ENCODE assay signal across 9 cellular contexts in the genomic region with DNA sequence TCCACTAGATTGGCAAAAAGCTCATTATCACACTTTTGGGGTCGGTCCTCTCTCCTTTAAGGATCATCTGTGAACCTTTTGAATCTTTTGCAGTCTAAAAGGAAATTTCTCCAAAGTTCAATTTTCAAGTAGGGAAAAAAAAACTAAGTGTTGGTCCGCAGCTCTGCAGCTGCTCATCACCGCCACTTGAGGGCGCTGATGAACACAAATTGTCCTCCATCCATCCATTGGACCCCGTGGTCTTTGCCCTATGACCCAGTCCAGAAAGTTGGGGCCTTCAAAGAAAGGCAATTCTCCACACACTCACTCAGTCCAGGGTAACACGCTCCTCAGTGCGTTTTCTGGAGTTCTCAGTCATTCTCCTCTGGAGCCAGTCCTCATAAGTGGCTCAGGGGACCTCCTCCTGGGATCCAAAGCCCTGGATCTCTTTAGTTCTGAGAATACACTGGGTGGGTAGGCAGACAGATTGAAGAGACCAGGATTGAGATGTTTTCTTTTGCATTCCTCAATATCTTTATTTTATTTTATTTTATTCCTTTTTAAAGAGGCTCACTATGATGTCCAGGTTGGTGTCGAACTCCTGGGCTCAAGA.
DNase-seq lines count a peak whose midpoint lies in the region; ATAC-seq and TF ChIP-seq lines count a peak whose summit lies in the region.
"Had no signal": no experiment of that assay in that cellular context is flagged by ENCODE, and none has a peak within 500 bp of the region (broad histone marks: within the 10 kb centered on the region; RNA-seq: fewer than 3 reads in every experiment).

No MANE protein-coding gene starts in this region.

- H3K36me3 ChIP-seq in DND-41 (ENCODE audit: insufficient read depth, low read length) (no peaks in the 10 kb centered on the region), HCT116 (ENCODE audit: control insufficient read depth in 1 of 2, insufficient read depth in 2 of 2, low read length in 2 of 2) (no peaks in the 10 kb centered on the region), lung (ENCODE audit: control insufficient read depth in 2 of 2, insufficient read depth in 2 of 2, low read length in 2 of 2) (no peaks in the 10 kb centered on the region), Peyer's patch (no peaks in the 10 kb centered on the region)
- H3K36me3 ChIP-seq: thoracic aorta had no signal

- H3K27ac ChIP-seq in DND-41 (ENCODE audit: low read length), result no peak overlapping the region
- no peak overlapping the region for H3K27ac ChIP-seq in HCT116 (ENCODE audit: low read depth, low read length)
- no peak overlapping the region for H3K27ac ChIP-seq in lung (ENCODE audit: low read depth in 1 of 2, low read length in 1 of 2)
- H3K27ac ChIP-seq in Peyer's patch, result no peak overlapping the region
- H3K27ac ChIP-seq: thoracic aorta had no signal

- POLR2A ChIA-PET in HCT116 (lab: Charles Lee) (no interaction called here), T-cell (lab: Charles Lee) (interaction anchor here in 1 of 2 donors (0.7 kb wide), 1 partner anchor 29 kb away, joined by 3 read pairs; no protein-coding TSS in a partner anchor)

- H3K4me3 ChIP-seq in DND-41 (ENCODE audit: low read depth in 1 of 2, low read length in 2 of 2) (no peak overlapping the region), HCT116 (replicated peaks in 1 of 2; ENCODE audit: low read depth in 1 of 2, low read length in 2 of 2) (no peak overlapping the region), astrocyte of the spinal cord (ENCODE audit: low read depth, low read length) (no peak overlapping the region), lung (no peak overlapping the region), Peyer's patch (no peak overlapping the region)
- H3K4me3 ChIP-seq: thoracic aorta had no signal

- CTCF ChIA-PET in HCT116 (lab: Charles Lee), result interaction anchor here (0.8 to 1.3 kb wide), 7 partner anchors 10 to 1206 kb away, joined by 4 to 7 read pairs (median 6); no protein-coding TSS in a partner anchor
- CTCF ChIA-PET in T-cell (lab: Charles Lee), result interaction anchor here (0.6 to 1.4 kb wide), 2 partner anchors 10 to 1206 kb away, joined by 5 to 8 read pairs; no protein-coding TSS in a partner anchor

- H3K36me3 Mint-ChIP-seq in T-cell, result no peaks in the 10 kb centered on the region

- no peak overlapping the region for H3K4me3 Mint-ChIP-seq in T-cell

- H3K9me2 ChIP-seq in HCT116 (ENCODE audit: insufficient read depth), result no peaks in the 10 kb centered on the region

- H3K4me1 Mint-ChIP-seq in T-cell, result no peaks in the 10 kb centered on the region

- no peaks in the 10 kb centered on the region for H3K4me1 ChIP-seq in DND-41 (ENCODE audit: insufficient read depth, low read length)
- no peaks in the 10 kb centered on the region for H3K4me1 ChIP-seq in HCT116 (ENCODE audit: control insufficient read depth in 1 of 2, insufficient read depth in 2 of 2, low read length in 2 of 2)
- H3K4me1 ChIP-seq in lung (ENCODE audit: control insufficient read depth in 2 of 2, insufficient read depth in 2 of 2, low read length in 2 of 2), result no peaks in the 10 kb centered on the region
- H3K4me1 ChIP-seq in Peyer's patch, result no peaks in the 10 kb centered on the region

- H3K9ac ChIP-seq in DND-41 (ENCODE audit: low read depth, low read length), result no peak overlapping the region
- H3K9ac ChIP-seq in HCT116 (ENCODE audit: low read length), result no peak overlapping the region

- TF ChIP-seq POLR2A in HCT116 (IDR thresholded peaks at IDR 0.05; ENCODE audit: borderline replicate concordance, extremely low read depth, insufficient read depth, insufficient read length) (no peak), Peyer's patch (IDR thresholded peaks at IDR 0.05) (no peak)

- no peaks in the 10 kb centered on the region for H3K9me3 Mint-ChIP-seq in T-cell

- H2AFZ ChIP-seq in DND-41 (ENCODE audit: low read depth, low read length) (no peak overlapping the region), HCT116 (ENCODE audit: low read depth, low read length, poor library complexity, severe bottlenecking) (no peak overlapping the region)

- H3K9me3 ChIP-seq in DND-41 (ENCODE audit: insufficient read depth, low read length, severe bottlenecking) (no peaks in the 10 kb centered on the region), HCT116 (ENCODE audit: control insufficient read depth in 1 of 2, insufficient read depth in 1 of 2, low read depth in 1 of 2, low read length in 2 of 2) (no peaks in the 10 kb centered on the region), lung (ENCODE audit: control insufficient read depth in 2 of 2, insufficient read depth in 1 of 2, low read length in 1 of 2) (peaks cover 0 to 9% of the 10 kb centered on the region in 2 donors), Peyer's patch (no peaks in the 10 kb centered on the region)
- H3K9me3 ChIP-seq: thoracic aorta had no signal

- WGBS in lung, 2 donors, result 31 to 37% methylated on average over 8 of the region's 8 CpGs

- H3K27ac Mint-ChIP-seq in T-cell, result no peak overlapping the region

- DNase-seq in DND-41 (no peak), HCT116 (ENCODE audit: low read depth, low spot score) (peak; percentile 8), astrocyte of the spinal cord (ENCODE audit: low read depth, low spot score) (no peak), lung (ENCODE audit: low spot score) (no peak), Peyer's patch (no peak), T-cell (no peak)
- DNase-seq in stimulated activated CD4-positive, alpha-beta T cell treated with anti-CD3 and anti-CD28 coated beads, Interleukin-12 subunit alpha, Interleukin-12 subunit beta, amount 100 ng/mL, for 4 hours, result no peak

- H3K4me2 ChIP-seq in DND-41 (ENCODE audit: insufficient read depth, low read length) (no peak overlapping the region), HCT116 (ENCODE audit: low read length) (no peak overlapping the region)

- intact Hi-C loops in HCT116 (cut with micrococcal nuclease), result loop anchor here (2.0 kb wide), 1 partner anchor 855 kb away; no protein-coding TSS in a partner anchor

- ATAC-seq in DND-41 (ENCODE audit: insufficient read depth, low read depth), result no peak
- peak; percentile 69 for ATAC-seq in HCT116
- no peak for ATAC-seq in lung (ENCODE audit: insufficient read depth, low FRiP score)
- ATAC-seq in HG03097 (IDR thresholded peaks at IDR 0.05; ENCODE audit: low FRiP score, unreplicated experiment), result no peak
- no peak for ATAC-seq in T-cell (replicated peaks in 1 of 4)

- RAD21 ChIA-PET in HCT116 (lab: Charles Lee; ENCODE audit: low non-redundant PET in 1 of 2, low total read pairs in 2 of 2, uncharacterized antibody in 2 of 2, unreplicated experiment in 2 of 2), result no interaction called here

- H3K79me2 ChIP-seq in DND-41 (ENCODE audit: insufficient read depth, low read length), result no peaks in the 10 kb centered on the region
- no peaks in the 10 kb centered on the region for H3K79me2 ChIP-seq in HCT116 (ENCODE audit: insufficient read depth, low read length)

- in situ Hi-C loops in astrocyte of the spinal cord (cut with HindIII; ENCODE audit: low sequenced_read_pairs), result no loop called here

- H4K20me1 ChIP-seq in DND-41 (ENCODE audit: insufficient read depth, low read length), result no peaks in the 10 kb centered on the region
- H4K20me1 ChIP-seq in HCT116 (ENCODE audit: insufficient read depth), result no peaks in the 10 kb centered on the region

- TF ChIP-seq CTCF in DND-41 (IDR thresholded peaks at IDR 0.05; ENCODE audit: borderline replicate concordance, extremely low read depth, low read length, poor library complexity, severe bottlenecking) (peak; percentile 57), HCT116 (IDR thresholded peaks at IDR 0.05 in 2 of 3, conservative IDR thresholded peaks at IDR 0.05 in 1 of 3; ENCODE audit: borderline replicate concordance in 1 of 3, insufficient read depth in 1 of 3, low read depth in 2 of 3, low read length in 2 of 3) (peak; percentile 44 to 90 (median 77)), astrocyte of the spinal cord (IDR thresholded peaks at IDR 0.05; ENCODE audit: low read depth, low read length) (peak; percentile 59), lung (IDR thresholded peaks at IDR 0.05; ENCODE audit: control extremely low read depth, extremely low read depth) (peak; percentile 7), Peyer's patch (IDR thresholded peaks at IDR 0.05) (peak in 2 of 6 experiments; percentile 12 to 25)

- H3K27me3 ChIP-seq in DND-41 (ENCODE audit: insufficient read depth, low read length, poor library complexity) (no peaks in the 10 kb centered on the region), HCT116 (ENCODE audit: insufficient read depth, low read length) (no peaks in the 10 kb centered on the region), lung (ENCODE audit: control insufficient read depth, insufficient read depth) (no peaks in the 10 kb centered on the region), Peyer's patch (no peaks in the 10 kb centered on the region)

- H3K27me3 Mint-ChIP-seq in T-cell, result peaks cover 0 to 3% of the 10 kb centered on the region in 2 donors

- no TSS peak for BruUV-seq in HCT116 (replicated peaks; lab: Mats Ljungman, UMichigan)

- peak; percentile 69 for TF ChIP-seq RAD21 in HCT116 (IDR thresholded peaks at IDR 0.05; ENCODE audit: low read depth)

TF ChIP-seq in HCT116, 20 proteins besides CTCF, POLR2A, EP300 and RAD21 (continues in another document):
- no peak for TF ChIP-seq SIN3A (IDR thresholded peaks at IDR 0.05; ENCODE audit: low read depth)
- no peak for TF ChIP-seq ZFX (IDR thresholded peaks at IDR 0.05)
- no peak for TF ChIP-seq ELF1 (IDR thresholded peaks at IDR 0.05; ENCODE audit: borderline replicate concordance, low read depth)
- TF ChIP-seq EZH2phosphoT487 (IDR thresholded peaks at IDR 0.05; ENCODE audit: borderline replicate concordance), result no peak
- TF ChIP-seq ZNF274 (IDR thresholded peaks at IDR 0.05; ENCODE audit: low read depth, low read length), result no peak
